ENCODE assay signal across 21 cellular contexts in the genomic region with DNA sequence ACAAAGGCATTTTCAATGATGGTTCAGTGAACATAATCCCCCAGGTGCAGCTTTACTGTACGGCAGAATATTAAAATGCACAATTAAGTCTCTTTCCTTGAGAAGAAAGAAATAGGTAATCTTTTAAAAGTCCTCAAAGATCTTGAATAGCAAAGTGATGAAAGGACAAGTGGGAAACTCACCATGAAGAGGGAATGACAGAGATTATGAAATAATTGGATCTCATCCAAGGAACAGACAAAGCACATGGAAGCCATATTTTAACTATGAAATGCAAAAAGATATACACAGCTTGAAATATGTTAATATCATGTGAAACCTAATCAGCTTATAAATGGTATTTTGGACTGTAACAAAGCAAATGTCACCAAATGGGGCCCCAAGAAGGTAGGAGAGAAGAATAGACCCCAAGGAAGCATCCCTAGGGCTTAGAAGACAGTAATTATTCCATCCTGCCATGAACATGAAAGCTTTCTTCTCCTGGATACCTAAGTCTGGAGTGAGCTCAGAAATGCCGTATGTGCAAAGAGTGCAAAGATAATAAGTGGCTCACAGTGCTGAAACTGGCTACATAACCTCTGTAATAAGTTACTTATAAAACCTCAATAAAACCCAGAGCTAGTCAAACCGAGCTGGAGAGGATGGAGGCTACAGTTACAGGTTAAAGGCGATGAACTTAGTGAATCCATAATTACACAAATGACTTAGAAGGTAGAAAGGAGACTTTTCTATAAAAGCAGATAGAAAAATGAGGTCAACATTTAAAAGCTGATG. TPM values are rescaled to one million over a fixed set of nuclear protein-coding genes. Genes with fewer than 3 reads are reported as not detected.
DNase-seq lines count a peak whose midpoint lies in the region; ATAC-seq, FAIRE-seq and TF ChIP-seq lines count a peak whose summit lies in the region.
"Had no signal": no experiment of that assay in that cellular context is flagged by ENCODE, and none has a peak within 500 bp of the region (broad histone marks: within the 10 kb centered on the region; RNA-seq: fewer than 3 reads in every experiment).

No MANE protein-coding gene starts in this region.

- H3K27me3 ChIP-seq in SK-N-SH (ENCODE audit: insufficient read depth) (no peaks in the 10 kb centered on the region), brain microvascular endothelial cell (replicated peaks) (no peaks in the 10 kb centered on the region)
- H3K27me3 ChIP-seq: cardiac muscle cell had no signal

- no peaks in the 10 kb centered on the region for H3K9me2 ChIP-seq in SK-N-SH

- no peak for FAIRE-seq in GM12891 (lab: Jason Lieb, UNC)

- H3F3A ChIP-seq in SK-N-SH (replicated peaks; ENCODE audit: insufficient read depth): no peaks in the 10 kb centered on the region

- TF ChIP-seq CTCF in SK-N-SH (IDR thresholded peaks at IDR 0.05) (no peak), VCaP (conservative IDR thresholded peaks at IDR 0.05) (no peak), brain microvascular endothelial cell (IDR thresholded peaks at IDR 0.05; ENCODE audit: low read depth, low read length, missing control alignments) (no peak)

- DNase-seq in SK-N-SH (no peak), fibroblast of the conjunctiva (ENCODE audit: low read depth) (peak; percentile 18), sciatic nerve (ENCODE audit: low spot score) (no peak), brain microvascular endothelial cell (no peak), activated gamma-delta T cell treated with Interleukin-2 at 50 U/mL for 16 hours (no peak), GM12891 (ENCODE audit: insufficient read length, low spot score) (no peak)
- DNase-seq: activated B cell treated with CpG ODN at 0.5 μM for 24 hours; activated CD8-positive, alpha-beta T cell treated with anti-CD3 and anti-CD28 coated beads, Interleukin-2, amount 10 ng/mL, durations not matched to agents 7 days and 5 days; activated naive CD8-positive, alpha-beta T cell treated with anti-CD3 and anti-CD28 coated beads for 36 hours; activated T-cell treated with anti-CD3 and anti-CD28 coated beads, Interleukin-2, amount 50 U/mL, for 72 hours; DMS153; H7; natural killer cell; NCI-H187; NCI-H510A treated with DMSO at 0.1 percent for 48 hours; SHP77 treated with DMSO at 0.1 percent for 48 hours had no signal

- no peak for TF ChIP-seq RAD21 in SK-N-SH (IDR thresholded peaks at IDR 0.05; ENCODE audit: low read length)

- in situ Hi-C loops in brain microvascular endothelial cell (cut with HindIII; ENCODE audit: low pct_ligation_motif_present, low sequenced_read_pairs): no loop called here

- H3K36me3 ChIP-seq in SK-N-SH (replicated peaks in 1 of 2; ENCODE audit: control insufficient read depth in 1 of 2, insufficient read depth in 2 of 2, low read length in 1 of 2) (no peaks in the 10 kb centered on the region), brain microvascular endothelial cell (replicated peaks) (no peaks in the 10 kb centered on the region)
- H3K36me3 ChIP-seq: cardiac muscle cell had no signal

- H3K9me3 ChIP-seq in SK-N-SH: no peaks in the 10 kb centered on the region

- no peak for TF ChIP-seq POLR2A in GM12891 (IDR thresholded peaks at IDR 0.05; ENCODE audit: low read depth, low read length)

- WGBS in SK-N-SH (ENCODE audit: low lambda C conversion rate): 70% methylated on average over 4 of the region's 4 CpGs

- H2AFZ ChIP-seq in SK-N-SH (ENCODE audit: low read depth): no peak overlapping the region

- no peak overlapping the region for H3K27ac ChIP-seq in SK-N-SH (ENCODE audit: low read depth in 2 of 2, low read length in 1 of 2)
- H3K27ac ChIP-seq in VCaP: peak overlapping the region; percentile 76
- no peak overlapping the region for H3K27ac ChIP-seq in brain microvascular endothelial cell
- H3K27ac ChIP-seq: C4-2B, cardiac muscle cell had no signal

- CTCF ChIA-PET in SK-N-SH (lab: Yijun Ruan, JAX): interaction anchor here (1.4 kb wide), 1 partner anchor 10 kb away, joined by 4 read pairs; no protein-coding TSS in a partner anchor

- no peaks in the 10 kb centered on the region for H3K79me2 ChIP-seq in SK-N-SH (ENCODE audit: insufficient read depth)

- intact Hi-C loops in sciatic nerve (cut with DNase I): no loop called here

- ATAC-seq in SK-N-SH treated with all-trans-retinoic acid at 6 μM for 48 hours (no peak), sciatic nerve (peak; percentile 54)
- ATAC-seq: activated CD8-positive, alpha-beta T cell treated with anti-CD3 and anti-CD28 coated beads, Interleukin-2, amount 10 ng/mL, durations not matched to agents 7 days and 5 days; activated T-cell treated with anti-CD3 and anti-CD28 coated beads, Interleukin-2, amount 50 U/mL, for 72 hours; natural killer cell had no signal

- no peak overlapping the region for H3K4me2 ChIP-seq in SK-N-SH

- no peak for TF ChIP-seq EP300 in SK-N-SH (IDR thresholded peaks at IDR 0.05; ENCODE audit: borderline replicate concordance in 1 of 2, low read depth in 1 of 2, low read length in 1 of 2)

- no peaks in the 10 kb centered on the region for H4K20me1 ChIP-seq in SK-N-SH (ENCODE audit: insufficient read depth)

- POLR2A ChIA-PET in SK-N-SH (lab: Yijun Ruan, JAX): no interaction called here

- peaks cover 4 to 10% of the 10 kb centered on the region in 2 experiments; a peak in 3 of 4 replicates for H3K4me1 ChIP-seq in SK-N-SH (ENCODE audit: control insufficient read depth in 1 of 2, insufficient read depth in 2 of 2, low read depth in 1 of 2, low read length in 1 of 2)

- no peak overlapping the region for H3K4me3 ChIP-seq in SK-N-SH (ENCODE audit: low read depth in 2 of 2, low read length in 1 of 2)
- H3K4me3 ChIP-seq in brain microvascular endothelial cell (ENCODE audit: low read depth, low read length): no peak overlapping the region
- H3K4me3 ChIP-seq: cardiac muscle cell had no signal

- no peak overlapping the region for H3K9ac ChIP-seq in SK-N-SH

TF ChIP-seq in SK-N-SH treated with all-trans-retinoic acid at 6 μM for 48 hours, 23 proteins besides CTCF, POLR2A, EP300 and RAD21:
- no peak for TF ChIP-seq ARNTL (CRISPR knock-in tag; IDR thresholded peaks at IDR 0.05; ENCODE audit: borderline replicate concordance, low read depth)
- TF ChIP-seq CREB5 (CRISPR knock-in tag; IDR thresholded peaks at IDR 0.05; ENCODE audit: low read depth): no peak
- TF ChIP-seq ISL1 (CRISPR knock-in tag; IDR thresholded peaks at IDR 0.05): peak; percentile 19; the same call in 1 of the 2 replicates
- TF ChIP-seq TOX (CRISPR knock-in tag; IDR thresholded peaks at IDR 0.05; ENCODE audit: borderline replicate concordance): no peak; the same call in 1 of the 2 replicates
TF ChIP-seq in SK-N-SH treated with all-trans-retinoic acid at 6 μM for 48 hours: peak in this region for 1.

TF ChIP-seq in SK-N-SH, 30 proteins besides CTCF, POLR2A, EP300 and RAD21 (continues in another document):
- no peak for TF ChIP-seq TCF12 (IDR thresholded peaks at IDR 0.05)
- TF ChIP-seq, protein P1, sequence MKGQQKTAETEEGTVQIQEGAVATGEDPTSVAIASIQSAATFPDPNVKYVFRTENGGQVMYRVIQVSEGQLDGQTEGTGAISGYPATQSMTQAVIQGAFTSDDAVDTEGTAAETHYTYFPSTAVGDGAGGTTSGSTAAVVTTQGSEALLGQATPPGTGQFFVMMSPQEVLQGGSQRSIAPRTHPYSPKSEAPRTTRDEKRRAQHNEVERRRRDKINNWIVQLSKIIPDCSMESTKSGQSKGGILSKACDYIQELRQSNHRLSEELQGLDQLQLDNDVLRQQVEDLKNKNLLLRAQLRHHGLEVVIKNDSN (IDR thresholded peaks at IDR 0.05; ENCODE audit: borderline replicate concordance, low read depth): no peak
- TF ChIP-seq MXI1 (IDR thresholded peaks at IDR 0.05; ENCODE audit: low read depth, low read length): no peak
- TF ChIP-seq ELF1 (IDR thresholded peaks at IDR 0.05): no peak

TF ChIP-seq in GM12891, 5 proteins besides CTCF, POLR2A, EP300 and RAD21:
- TF ChIP-seq TAF1 (IDR thresholded peaks at IDR 0.05; ENCODE audit: low read depth, low read length) (no peak), PAX5 (IDR thresholded peaks at IDR 0.05; ENCODE audit: insufficient read depth, low read length, severe bottlenecking) (no peak), POLR2AphosphoS5 (IDR thresholded peaks at IDR 0.05; ENCODE audit: low read depth, low read length) (no peak), POU2F2 (IDR thresholded peaks at IDR 0.05; ENCODE audit: low read depth, low read length) (no peak), SPI1 (IDR thresholded peaks at IDR 0.05; ENCODE audit: low read depth, low read length) (no peak)

RNA-seq across cellular contexts. Expression of gene DCLK1, which starts 34.6 kb away (rescaled TPM):
- polyA plus RNA-seq in SK-N-SH (2012; rRNA removed): 0.94 and 1.1 TPM in 2 replicates
- polyA plus RNA-seq in SK-N-SH (2012; cell fraction: cytosol; rRNA removed): 1.3 and 1.6 TPM in 2 replicates
- 1.7 and 2.3 TPM in 2 replicates for polyA plus RNA-seq in SK-N-SH (2012; cell fraction: nucleus; rRNA removed)
- 55.5 TPM for total RNA-seq in sciatic nerve
- polyA plus RNA-seq in GM12891 (2012; ENCODE audit: low read depth, missing spikeins): not detected
- total RNA-seq: activated B cell treated with CpG ODN at 0.5 μM for 24 hours; activated CD8-positive, alpha-beta T cell treated with anti-CD3 and anti-CD28 coated beads, Interleukin-2, amount 10 ng/mL, durations not matched to agents 7 days and 5 days; activated naive CD8-positive, alpha-beta T cell treated with anti-CD3 and anti-CD28 coated beads for 36 hours; activated T-cell treated with anti-CD3 and anti-CD28 coated beads, Interleukin-2, amount 50 U/mL, for 72 hours; natural killer cell; T-helper 2 cell treated with Interferon-gamma antibody and Interleukin-4, amounts not matched to agents 100 ng/mL and 5 ng/mL, for 36 hours had no signal
- polyA plus RNA-seq: cardiac muscle cell had no signal
